In the genomic region with DNA sequence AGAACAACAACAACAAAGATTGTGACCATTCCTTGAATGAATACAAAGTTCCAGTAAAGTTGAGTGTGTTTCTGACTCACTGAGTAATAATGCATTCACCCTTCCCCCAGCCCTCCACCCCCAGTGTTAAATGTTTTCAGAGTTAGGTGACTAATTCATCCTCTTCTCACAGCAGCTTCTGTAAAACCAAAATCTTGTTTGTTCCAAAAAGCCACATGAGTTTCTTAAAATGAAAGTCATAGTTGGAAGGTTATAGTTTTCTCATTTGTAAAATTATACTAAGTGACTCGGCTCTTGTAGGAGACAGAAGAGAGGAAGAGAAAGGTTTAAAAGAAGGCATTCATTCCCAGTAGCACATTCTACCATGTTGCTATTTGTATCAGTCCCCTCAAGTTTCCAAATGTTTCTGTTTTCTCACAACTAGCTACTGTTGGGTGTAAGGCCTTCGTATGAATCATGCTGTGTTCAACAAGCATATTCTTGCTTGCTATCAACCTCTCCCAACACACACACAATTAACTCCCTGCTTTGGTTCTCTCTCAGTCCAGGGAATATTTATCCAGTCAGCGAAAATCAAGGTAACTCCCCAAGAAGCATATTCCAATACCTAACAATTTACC, we compare ENCODE assay signal across 9 cellular contexts.
DNase-seq lines count a peak whose midpoint lies in the region; ATAC-seq and TF ChIP-seq lines count a peak whose summit lies in the region.
"Had no signal": no experiment of that assay in that cellular context is flagged by ENCODE, and none has a peak within 500 bp of the region (broad histone marks: within the 10 kb centered on the region; RNA-seq: fewer than 3 reads in every experiment).

No MANE protein-coding gene starts in this region.

- peak overlapping the region; percentile 9 for H3K4me3 Mint-ChIP-seq in activated naive CD8-positive, alpha-beta T cell treated with anti-CD3 and anti-CD28 coated beads, Interleukin-2, amount 10 ng/mL, durations not matched to agents 7 days and 5 days

- TF ChIP-seq CTCF in testis (IDR thresholded peaks at IDR 0.05), result no peak

- H3K27ac Mint-ChIP-seq in activated naive CD8-positive, alpha-beta T cell treated with anti-CD3 and anti-CD28 coated beads, Interleukin-2, amount 10 ng/mL, durations not matched to agents 7 days and 5 days, result peak overlapping the region; percentile 12

- H3K4me3 ChIP-seq in HUES64 (ENCODE audit: low read length), result peak overlapping the region; percentile 15; the same call in 1 of the 2 replicates
- no peak overlapping the region for H3K4me3 ChIP-seq in testis
- H3K4me3 ChIP-seq: SJCRH30 had no signal

- H3K27me3 ChIP-seq in HUES64 (ENCODE audit: insufficient read depth, low read length) (no peaks in the 10 kb centered on the region), testis (no peaks in the 10 kb centered on the region)
- H3K27me3 ChIP-seq: SJCRH30 had no signal

- H3K9me3 ChIP-seq in HUES64 (ENCODE audit: insufficient read depth, low read depth, low read length) (no peaks in the 10 kb centered on the region), testis (no peaks in the 10 kb centered on the region)
- H3K9me3 ChIP-seq: SJCRH30 had no signal

- intact Hi-C loops in testis (cut with DNase I; ENCODE audit: low total_unique reads), result no loop called here

- DNase-seq in GM03348 (ENCODE audit: low spot score), result peak; percentile 87
- no peak for DNase-seq in activated naive CD8-positive, alpha-beta T cell treated with anti-CD3 and anti-CD28 coated beads, Interleukin-2, amount 10 ng/mL, durations not matched to agents 7 days and 5 days
- peak; percentile 64 to 91 for DNase-seq in lung microvascular endothelial cell (ENCODE audit: low read depth in 2 of 2)
- DNase-seq in testis, result peak; percentile 64
- no peak for DNase-seq in SK-N-DZ (ENCODE audit: low spot score)

- peak overlapping the region; percentile 55; the same call in 1 of the 2 replicates for H3K9ac ChIP-seq in HUES64 (ENCODE audit: low read depth, low read length)

- H3K9me3 Mint-ChIP-seq in activated naive CD8-positive, alpha-beta T cell treated with anti-CD3 and anti-CD28 coated beads, Interleukin-2, amount 10 ng/mL, durations not matched to agents 7 days and 5 days, result peaks cover 1% of the 10 kb centered on the region

- ATAC-seq in GM21576 (IDR thresholded peaks at IDR 0.05; ENCODE audit: unreplicated experiment) (peak; percentile 41), GM21737 (IDR thresholded peaks at IDR 0.05; ENCODE audit: unreplicated experiment) (no peak)
- peak; percentile 36 for ATAC-seq in activated naive CD8-positive, alpha-beta T cell treated with anti-CD3 and anti-CD28 coated beads, Interleukin-2, amount 10 ng/mL, durations not matched to agents 7 days and 5 days (ENCODE audit: low read depth)

- H3K4me1 ChIP-seq in HUES64 (ENCODE audit: insufficient read depth, low read length) (peaks cover 21% of the 10 kb centered on the region), testis (peaks cover 10% of the 10 kb centered on the region)
- H3K4me1 ChIP-seq: SJCRH30 had no signal

- peaks cover 23% of the 10 kb centered on the region for H3K4me1 Mint-ChIP-seq in activated naive CD8-positive, alpha-beta T cell treated with anti-CD3 and anti-CD28 coated beads, Interleukin-2, amount 10 ng/mL, durations not matched to agents 7 days and 5 days

- H3K36me3 ChIP-seq in HUES64 (ENCODE audit: insufficient read depth, low read length) (no peaks in the 10 kb centered on the region), testis (ENCODE audit: low read depth, missing control alignments) (no peaks in the 10 kb centered on the region)

- no peak for TF ChIP-seq POLR2A in testis (IDR thresholded peaks at IDR 0.05)

- H3K27me3 Mint-ChIP-seq in activated naive CD8-positive, alpha-beta T cell treated with anti-CD3 and anti-CD28 coated beads, Interleukin-2, amount 10 ng/mL, durations not matched to agents 7 days and 5 days, result no peaks in the 10 kb centered on the region

- POLR2A ChIA-PET in activated naive CD8-positive, alpha-beta T cell treated with anti-CD3 and anti-CD28 coated beads, Interleukin-2, amount 10 ng/mL, durations not matched to agents 7 days and 5 days (lab: Charles Lee), result no interaction called here

- 80% methylated on average over 3 of the region's 3 CpGs for WGBS in HUES64
- WGBS in testis, 2 donors, result 40 to 43% methylated on average over 3 of the region's 3 CpGs

- H3K27ac ChIP-seq in HUES64 (ENCODE audit: low read depth, low read length) (peak overlapping the region; percentile 78), testis (peak overlapping the region; percentile 75 to 80)
- H3K27ac ChIP-seq: SJCRH30 had no signal

- H3K36me3 Mint-ChIP-seq in activated naive CD8-positive, alpha-beta T cell treated with anti-CD3 and anti-CD28 coated beads, Interleukin-2, amount 10 ng/mL, durations not matched to agents 7 days and 5 days, result peaks cover 15% of the 10 kb centered on the region

Comparison
In these comparisons a context has a peak if more than half of its experiments do, and no peak if none do; other contexts are left out.
1. DNase-seq: peak in GM03348 (single experiment), lung microvascular endothelial cell (2 of 2) and testis (single experiment); none in activated naive CD8-positive, alpha-beta T cell treated with anti-CD3 and anti-CD28 coated beads, Interleukin-2, amount 10 ng/mL, durations not matched to agents 7 days and 5 days (single experiment) and SK-N-DZ (single experiment).